ENCODE assay signal across 9 cellular contexts in the genomic region with DNA sequence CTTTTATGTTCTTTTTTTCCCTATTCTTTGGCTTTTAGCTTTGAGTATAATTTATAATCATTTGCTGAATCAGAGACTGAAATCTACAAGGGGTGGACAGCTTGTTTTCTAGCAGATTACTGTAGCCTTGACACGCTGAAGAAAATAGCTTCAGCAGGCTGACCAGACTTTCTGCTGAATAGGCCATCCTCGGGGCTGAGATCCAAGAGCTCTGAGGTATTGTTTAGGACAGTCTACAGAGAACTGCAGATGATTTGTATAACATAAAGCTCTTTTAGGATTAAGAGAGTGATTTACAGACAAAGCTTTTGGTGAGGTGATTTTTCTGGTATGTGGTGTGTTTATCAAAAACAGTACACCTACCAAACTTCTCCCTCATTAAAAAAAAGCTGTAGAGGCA. TPM values are rescaled to one million over a fixed set of nuclear protein-coding genes. Genes with fewer than 3 reads are reported as not detected.
DNase-seq lines count a peak whose midpoint lies in the region; ATAC-seq lines count a peak whose summit lies in the region.
"Had no signal": no experiment of that assay in that cellular context is flagged by ENCODE, and none has a peak within 500 bp of the region (broad histone marks: within the 10 kb centered on the region; RNA-seq: fewer than 3 reads in every experiment).

No MANE protein-coding gene starts in this region.

- ATAC-seq in left lobe of liver = peak; percentile 32
- ATAC-seq: natural killer cell treated with Interleukin-12 subunit alpha and Interleukin-12 subunit beta and Interleukin-15 and Interleukin-18, amount 100 ng/mL, for 72 hours had no signal

- DNase-seq in NCI-H82 (lab: John Stamatoyannopoulos, UW) (peak; percentile 29), NCI-H82 treated with DMSO at 0.1 percent for 48 hours (lab: John Stamatoyannopoulos, UW; ENCODE audit: unreplicated experiment) (no peak), cerebellar cortex (ENCODE audit: low spot score) (peak; percentile 69), left lobe of liver (ENCODE audit: low spot score) (no peak), superior temporal gyrus (ENCODE audit: extremely low spot score) (peak; percentile 49), activated gamma-delta T cell (lab: John Stamatoyannopoulos, UW) (no peak)
- DNase-seq in activated CD8-positive, alpha-beta memory T cell treated with anti-CD3 and anti-CD28 coated beads, Interleukin-2, amount 50 U/mL, for 4 hours = no peak
- DNase-seq in stimulated activated CD4-positive, alpha-beta T cell treated with anti-CD3 and anti-CD28 coated beads, Interleukin-4, amount 100 ng/mL, for 24 hours = no peak

RNA-seq across cellular contexts. Expression of a gene that starts 16.8 kb away (rescaled TPM):
- total RNA-seq in left lobe of liver = 36.1 TPM

RNA-seq across cellular contexts. Expression of a gene that starts 18.2 kb away (rescaled TPM):
- 10.1 TPM for total RNA-seq in left lobe of liver

Comparison
In these comparisons a context has a peak if more than half of its experiments do, and no peak if none do; other contexts are left out.
1. DNase-seq: peak in NCI-H82 (single experiment), cerebellar cortex (single experiment) and superior temporal gyrus (single experiment); none in NCI-H82 treated with DMSO at 0.1 percent for 48 hours (single experiment), left lobe of liver (single experiment), activated CD8-positive, alpha-beta memory T cell treated with anti-CD3 and anti-CD28 coated beads, Interleukin-2, amount 50 U/mL, for 4 hours (single experiment), activated gamma-delta T cell (single experiment) and stimulated activated CD4-positive, alpha-beta T cell treated with anti-CD3 and anti-CD28 coated beads, Interleukin-4, amount 100 ng/mL, for 24 hours (single experiment).